ENCODE assay signal across 8 cellular contexts in genomic region chr20:39347626-39348025, GRCh38.
"Had no signal": no experiment of that assay in that cellular context is flagged by ENCODE, and none has a peak within 500 bp of the region (broad histone marks: within the 10 kb centered on the region; RNA-seq: fewer than 3 reads in every experiment).

No MANE protein-coding gene starts in this region.

- DNase-seq: GM23248, GOT3, H7, HFFc6 had no signal

- H2AFZ ChIP-seq: GM23248 had no signal

- H3K4me1 ChIP-seq: HAP-1 had no signal

- H3K9me3 ChIP-seq: HAP-1 had no signal

- H3K4me3 ChIP-seq: GM23248, HAP-1 had no signal

- H3K27ac ChIP-seq: GM23248 had no signal

- H3K27ac Mint-ChIP-seq: HFFc6, IgD-negative memory B cell had no signal

- H3K4me3 Mint-ChIP-seq: HFFc6, IgD-negative memory B cell had no signal

- H3K9ac ChIP-seq: GM23248 had no signal

- ATAC-seq: HCT116, HepG2 had no signal

- FAIRE-seq: HepG2 had no signal

- H3K36me3 ChIP-seq: HAP-1 had no signal
